Comparison of ENCODE assay signal across 8 cellular contexts in genomic region chr20:5001174-5002076, GRCh38. TPM values are rescaled to one million over a fixed set of nuclear protein-coding genes. Genes with fewer than 3 reads are reported as not detected.
DNase-seq lines count a peak whose midpoint lies in the region; ATAC-seq lines count a peak whose summit lies in the region.

Gene SLC23A2 (minus strand): TSS chr20:5001510. CDS start chr20:4932562, 68,948 bp downstream.

- intact Hi-C loops in activated CD4-positive, alpha-beta memory T cell treated with anti-CD3 and anti-CD28 coated beads for 36 hours (cut with micrococcal nuclease): loop anchor here (2.0 to 5.0 kb wide), 2 partner anchors 77 to 189 kb away; no protein-coding TSS in a partner anchor

- peak within 1 kb of the TSS; percentile 6 for H3K23ac ChIP-seq in mesendoderm (ENCODE audit: low read length)

- H3K56ac ChIP-seq in mesendoderm (ENCODE audit: low read length): peak within 1 kb of the TSS; percentile 74

- peaks cover 2% of the 10 kb centered on the region for H3K27me3 ChIP-seq in mesendoderm (ENCODE audit: insufficient read depth, low read length, poor library complexity)

- H3K27me3 Mint-ChIP-seq in activated CD4-positive, alpha-beta memory T cell treated with anti-CD3 and anti-CD28 coated beads for 36 hours: no peaks in the 10 kb centered on the region

- H3K79me2 ChIP-seq in mesendoderm (ENCODE audit: control insufficient read depth, insufficient read depth, low read length): peaks cover 1% of the 10 kb centered on the region

- H3K27ac Mint-ChIP-seq in activated CD4-positive, alpha-beta memory T cell treated with anti-CD3 and anti-CD28 coated beads for 36 hours: peak within 1 kb of the TSS; percentile 69

- H3K4me1 ChIP-seq in mesendoderm (ENCODE audit: control insufficient read depth, low read depth, low read length): no peaks in the 10 kb centered on the region

- WGBS in mesendoderm (ENCODE audit: extremely low coverage, insufficient coverage, low lambda C conversion rate): no CpG with 5 or more reads among the region's 88 CpGs

- no peak within 1 kb of the TSS for H3K27ac ChIP-seq in mesendoderm (ENCODE audit: low read depth, low read length)

- peaks cover 33% of the 10 kb centered on the region for H3K4me1 Mint-ChIP-seq in activated CD4-positive, alpha-beta memory T cell treated with anti-CD3 and anti-CD28 coated beads for 36 hours (ENCODE audit: low read depth)

- POLR2A ChIA-PET in activated CD4-positive, alpha-beta memory T cell treated with anti-CD3 and anti-CD28 coated beads for 36 hours (lab: Charles Lee): no interaction called here

- no peak within 1 kb of the TSS for H2BK120ac ChIP-seq in mesendoderm (ENCODE audit: low read depth, low read length)

- peak within 1 kb of the TSS; percentile 78 for H3K18ac ChIP-seq in mesendoderm (ENCODE audit: low read length)

- no peak within 1 kb of the TSS for H3K4ac ChIP-seq in mesendoderm (ENCODE audit: low read depth, low read length)

- no peak within 1 kb of the TSS for H4K8ac ChIP-seq in mesendoderm (ENCODE audit: low read depth, low read length)

- no peaks in the 10 kb centered on the region for H3K36me3 ChIP-seq in mesendoderm (ENCODE audit: control insufficient read depth, insufficient read depth, low read length)

- peaks cover 2% of the 10 kb centered on the region for H3K36me3 Mint-ChIP-seq in activated CD4-positive, alpha-beta memory T cell treated with anti-CD3 and anti-CD28 coated beads for 36 hours

- CTCF ChIA-PET in activated CD4-positive, alpha-beta memory T cell treated with anti-CD3 and anti-CD28 coated beads for 36 hours (lab: Charles Lee): interaction anchor here (2.2 to 3.9 kb wide), 2 partner anchors 55 to 99 kb away, joined by 8 to 27 read pairs; no protein-coding TSS in a partner anchor

- no peak within 1 kb of the TSS for H2BK5ac ChIP-seq in mesendoderm (ENCODE audit: low read length)

- H3K4me3 ChIP-seq in mesendoderm (ENCODE audit: low read length): peak within 1 kb of the TSS; percentile 46

- H3K4me3 Mint-ChIP-seq in activated CD4-positive, alpha-beta memory T cell treated with anti-CD3 and anti-CD28 coated beads for 36 hours: peak within 1 kb of the TSS; percentile 90

- H3K4me2 ChIP-seq in mesendoderm (ENCODE audit: low read length): peak within 1 kb of the TSS; percentile 78

- H2AK5ac ChIP-seq in mesendoderm (ENCODE audit: low read length): no peak within 1 kb of the TSS

- peak within 1 kb of the TSS; percentile 68 for H3K9ac ChIP-seq in mesendoderm (ENCODE audit: low read length)

- H4K5ac ChIP-seq in mesendoderm (ENCODE audit: low read length): no peak within 1 kb of the TSS

- DNase-seq in AG20443 (ENCODE audit: low spot score) (peak; percentile 87), NCI-H1105 (lab: John Stamatoyannopoulos, UW) (peak; percentile 50), mesendoderm (peak; percentile 31), SIG-M5 (lab: John Stamatoyannopoulos, UW) (no peak)
- DNase-seq in activated CD4-positive, alpha-beta memory T cell treated with anti-CD3 and anti-CD28 coated beads for 36 hours: peak; percentile 65
- DNase-seq in effector CD4-positive, alpha-beta T cell: peak; percentile 49
- peak; percentile 11 for DNase-seq in stimulated activated CD8-positive, alpha-beta memory T cell treated with anti-CD3 and anti-CD28 coated beads, Interleukin-15, amount 100 ng/mL, for 1 hour (ENCODE audit: low read depth)

- H2BK15ac ChIP-seq in mesendoderm (replicated peaks; ENCODE audit: low read depth): no peak within 1 kb of the TSS

- peak; percentile 51 for ATAC-seq in GM19397 (IDR thresholded peaks at IDR 0.05; ENCODE audit: unreplicated experiment)

- peaks cover 4% of the 10 kb centered on the region for H3K79me1 ChIP-seq in mesendoderm (ENCODE audit: low read length)

- H3K9me3 Mint-ChIP-seq in activated CD4-positive, alpha-beta memory T cell treated with anti-CD3 and anti-CD28 coated beads for 36 hours: no peaks in the 10 kb centered on the region

RNA-seq across cellular contexts. Expression of gene SLC23A2, which starts in this region (rescaled TPM):
- 10 to 100 TPM; 14.0 to 14.9 TPM for total RNA-seq in activated CD4-positive, alpha-beta memory T cell treated with anti-CD3 and anti-CD28 coated beads for 36 hours
- 8.1 TPM for polyA plus RNA-seq in mesendoderm (2013, experiment 1 of 2)
- polyA plus RNA-seq in mesendoderm (2013, experiment 2 of 2): 8.0 TPM
